In genomic region chr1:112369389-112370285, GRCh38 we compare ENCODE assay signal across 8 cellular contexts. TPM values are rescaled to one million over a fixed set of nuclear protein-coding genes. Genes with fewer than 3 reads are reported as not detected.
DNase-seq lines count a peak whose midpoint lies in the region; ATAC-seq and TF ChIP-seq lines count a peak whose summit lies in the region.

No MANE protein-coding gene starts in this region.

- no peak overlapping the region for H3K27ac ChIP-seq in RWPE1

- H3K27me3 Mint-ChIP-seq in activated T-helper 17 cell treated with anti-CD3 and anti-CD28 coated beads, Interleukin-2, amount 50 U/mL, for 72 hours = peaks cover 41% of the 10 kb centered on the region

- no peaks in the 10 kb centered on the region for H3K9me3 Mint-ChIP-seq in activated T-helper 17 cell treated with anti-CD3 and anti-CD28 coated beads, Interleukin-2, amount 50 U/mL, for 72 hours

- peak; percentile 99 for TF ChIP-seq CTCF in LNCAP (IDR thresholded peaks at IDR 0.05)
- peak; percentile 97 for TF ChIP-seq CTCF in RWPE1 (conservative IDR thresholded peaks at IDR 0.05; ENCODE audit: low read depth)

- H3K27ac Mint-ChIP-seq in activated T-helper 17 cell treated with anti-CD3 and anti-CD28 coated beads, Interleukin-2, amount 50 U/mL, for 72 hours = no peak overlapping the region

- DNase-seq in EH (ENCODE audit: low read depth) = peak; percentile 82
- DNase-seq in RWPE1 (ENCODE audit: low spot score) = peak; percentile 84
- DNase-seq in fibroblast of the conjunctiva (ENCODE audit: low read depth) = peak; percentile 67
- DNase-seq in occipital lobe (lab: John Stamatoyannopoulos, UW) = peak; percentile 85
- peak; percentile 93 for DNase-seq in superior temporal gyrus (ENCODE audit: extremely low spot score)

- H3K36me3 Mint-ChIP-seq in activated T-helper 17 cell treated with anti-CD3 and anti-CD28 coated beads, Interleukin-2, amount 50 U/mL, for 72 hours (ENCODE audit: low read depth) = no peaks in the 10 kb centered on the region

- no peaks in the 10 kb centered on the region for H3K4me1 Mint-ChIP-seq in activated T-helper 17 cell treated with anti-CD3 and anti-CD28 coated beads, Interleukin-2, amount 50 U/mL, for 72 hours

- no peak overlapping the region for H3K4me3 Mint-ChIP-seq in activated T-helper 17 cell treated with anti-CD3 and anti-CD28 coated beads, Interleukin-2, amount 50 U/mL, for 72 hours

- CTCF ChIA-PET in RWPE1 (lab: Yijun Ruan, JAX) = interaction anchor here (0.5 to 3.0 kb wide), 22 partner anchors 9 to 631 kb away, joined by 3 to 17 read pairs (median 3); partner anchors contain the start of gene INKA2

- POLR2A ChIA-PET in RWPE1 (lab: Yijun Ruan, JAX; ENCODE audit: low non-redundant PET) = no interaction called here

- ATAC-seq in GM21825 (IDR thresholded peaks at IDR 0.05; ENCODE audit: unreplicated experiment) = peak; percentile 97
- peak; percentile 99 for ATAC-seq in activated T-helper 17 cell treated with anti-CD3 and anti-CD28 coated beads, Interleukin-2, amount 50 U/mL, for 72 hours (replicated peaks)

RNA-seq across cellular contexts. Expression of gene CTTNBP2NL, which starts 26.4 kb away (rescaled TPM):
- 1 to 10 TPM; 4.0 to 7.2 TPM for total RNA-seq in activated T-helper 17 cell treated with anti-CD3 and anti-CD28 coated beads, Interleukin-2, amount 50 U/mL, for 72 hours
- total RNA-seq in occipital lobe = 23.9 TPM
